ENCODE assay signal across 1 cellular context in genomic region chr1:45272943-45273342, GRCh38.
TF ChIP-seq lines count a peak whose summit lies in the region.

No MANE protein-coding gene starts in this region.

TF ChIP-seq in GM23338, 12 proteins besides CTCF, POLR2A, EP300 and RAD21 (continued from another document):
- TF ChIP-seq REST (IDR thresholded peaks at IDR 0.05; ENCODE audit: unreplicated experiment) (no peak), CREB1 (CRISPR knock-in tag; IDR thresholded peaks at IDR 0.05; ENCODE audit: low read depth) (no peak), ZNF331 (CRISPR knock-in tag; IDR thresholded peaks at IDR 0.05; ENCODE audit: low read depth) (no peak), EZH2phosphoT487 (IDR thresholded peaks at IDR 0.05; ENCODE audit: unreplicated experiment) (no peak), STAT1 (IDR thresholded peaks at IDR 0.05; ENCODE audit: unreplicated experiment) (no peak), ETS1 (IDR thresholded peaks at IDR 0.05) (no peak), ZNF462 (CRISPR knock-in tag; IDR thresholded peaks at IDR 0.05) (no peak), ZNF114 (CRISPR knock-in tag; IDR thresholded peaks at IDR 0.05) (no peak)
